In genomic region chr18:79575891-79576685, GRCh38 we compare ENCODE assay signal across 9 cellular contexts.
DNase-seq lines count a peak whose midpoint lies in the region; TF ChIP-seq lines count a peak whose summit lies in the region.
"Had no signal": no experiment of that assay in that cellular context is flagged by ENCODE, and none has a peak within 500 bp of the region (broad histone marks: within the 10 kb centered on the region; RNA-seq: fewer than 3 reads in every experiment).

No MANE protein-coding gene starts in this region.

- in situ Hi-C loops in brain microvascular endothelial cell (cut with HindIII; ENCODE audit: low pct_ligation_motif_present, low sequenced_read_pairs): no loop called here

- no peaks in the 10 kb centered on the region for H3K4me1 Mint-ChIP-seq in endothelial cell (ENCODE audit: unreplicated experiment)

- H3K27ac Mint-ChIP-seq in endothelial cell (ENCODE audit: unreplicated experiment): no peak overlapping the region

- peaks cover 5% of the 10 kb centered on the region for H3K27me3 Mint-ChIP-seq in endothelial cell (ENCODE audit: unreplicated experiment)

- peaks cover 4% of the 10 kb centered on the region for H3K36me3 Mint-ChIP-seq in endothelial cell (ENCODE audit: low read depth, unreplicated experiment)

- H3K4me3 Mint-ChIP-seq in endothelial cell (ENCODE audit: unreplicated experiment): no peak overlapping the region

- peak; percentile 6 for TF ChIP-seq CTCF in AG04449 (IDR thresholded peaks at IDR 0.05; ENCODE audit: insufficient read depth, low read length, missing control alignments)
- no peak for TF ChIP-seq CTCF in brain microvascular endothelial cell (IDR thresholded peaks at IDR 0.05; ENCODE audit: low read depth, low read length, missing control alignments)
- TF ChIP-seq CTCF in endothelial cell (IDR thresholded peaks at IDR 0.05; ENCODE audit: unreplicated experiment): no peak

- POLR2A ChIA-PET in AG04449 (lab: Yijun Ruan, JAX): interaction anchor here (1.2 kb wide), 1 partner anchor 9 kb away, joined by 3 read pairs; no protein-coding TSS in a partner anchor

- no peaks in the 10 kb centered on the region for H3K9me3 Mint-ChIP-seq in endothelial cell (ENCODE audit: unreplicated experiment)

- H3K27ac ChIP-seq in brain microvascular endothelial cell: no peak overlapping the region

- H3K27me3 ChIP-seq in brain microvascular endothelial cell (replicated peaks): no peaks in the 10 kb centered on the region
- H3K27me3 ChIP-seq: adrenal gland had no signal

- H3K36me3 ChIP-seq in brain microvascular endothelial cell (replicated peaks): no peaks in the 10 kb centered on the region
- H3K36me3 ChIP-seq: adrenal gland had no signal

- H3K4me3 ChIP-seq in AG04449 (ENCODE audit: low read depth, low read length): no peak overlapping the region; the same call in 1 of the 2 replicates
- no peak overlapping the region for H3K4me3 ChIP-seq in brain microvascular endothelial cell (ENCODE audit: low read depth, low read length)
- H3K4me3 ChIP-seq: adrenal gland had no signal

- CTCF ChIA-PET in AG04449 (lab: Yijun Ruan, JAX): interaction anchor here (1.3 to 1.5 kb wide), 2 partner anchors 8 to 67 kb away, joined by 3 to 4 read pairs; no protein-coding TSS in a partner anchor

- DNase-seq in AG04449 (ENCODE audit: low read depth, low spot score): peak; percentile 12
- DNase-seq in LHCN-M2 (ENCODE audit: low read depth): peak; percentile 13
- peak; percentile 26 for DNase-seq in brain microvascular endothelial cell
- DNase-seq in left kidney (ENCODE audit: low read depth, low spot score): peak; percentile 85
- DNase-seq in endothelial cell (ENCODE audit: low spot score): no peak
- DNase-seq in OCI-M2 (lab: John Stamatoyannopoulos, UW; ENCODE audit: unreplicated experiment): no peak
- no peak for DNase-seq in GM19240 (ENCODE audit: insufficient read length, low spot score)
- no peak for DNase-seq in NCI-H187 (lab: John Stamatoyannopoulos, UW)

Comparison
In these comparisons a context has a peak if more than half of its experiments do, and no peak if none do; other contexts are left out.
1. DNase-seq: peak in AG04449 (single experiment), LHCN-M2 (single experiment), brain microvascular endothelial cell (single experiment) and left kidney (single experiment); none in endothelial cell (single experiment), OCI-M2 (single experiment), GM19240 (single experiment) and NCI-H187 (0 of 2).